1 cellular context compared by ENCODE assay signal in genomic region chr5:122501087-122501435, GRCh38.
TF ChIP-seq lines count a peak whose summit lies in the region.

No MANE protein-coding gene starts in this region.

TF ChIP-seq in IMR-90, 13 proteins besides CTCF, POLR2A, EP300 and RAD21:
- no peak for TF ChIP-seq MXI1 (IDR thresholded peaks at IDR 0.05; ENCODE audit: borderline replicate concordance, low read depth, low read length)
- TF ChIP-seq BHLHE40 (IDR thresholded peaks at IDR 0.05; ENCODE audit: low read depth, low read length) = no peak
- no peak for TF ChIP-seq CHD1 (IDR thresholded peaks at IDR 0.05; ENCODE audit: low read depth, low read length)
